Comparison of ENCODE assay signal across 1 cellular context in genomic region chr14:35783699-35784098, GRCh38.
A peak's percentile ranks its signal among the peaks of the same experiment; 100 is the strongest.
TF ChIP-seq lines count a peak whose summit lies in the region.

No MANE protein-coding gene starts in this region.

TF ChIP-seq in HepG2, 621 proteins besides CTCF, POLR2A, EP300 and RAD21:
- TF ChIP-seq MZF1 (CRISPR knock-in tag; IDR thresholded peaks at IDR 0.05; ENCODE audit: borderline replicate concordance) (no peak), ZNF7 (CRISPR knock-in tag; IDR thresholded peaks at IDR 0.05) (peak; percentile 93)
